In the genomic region with DNA sequence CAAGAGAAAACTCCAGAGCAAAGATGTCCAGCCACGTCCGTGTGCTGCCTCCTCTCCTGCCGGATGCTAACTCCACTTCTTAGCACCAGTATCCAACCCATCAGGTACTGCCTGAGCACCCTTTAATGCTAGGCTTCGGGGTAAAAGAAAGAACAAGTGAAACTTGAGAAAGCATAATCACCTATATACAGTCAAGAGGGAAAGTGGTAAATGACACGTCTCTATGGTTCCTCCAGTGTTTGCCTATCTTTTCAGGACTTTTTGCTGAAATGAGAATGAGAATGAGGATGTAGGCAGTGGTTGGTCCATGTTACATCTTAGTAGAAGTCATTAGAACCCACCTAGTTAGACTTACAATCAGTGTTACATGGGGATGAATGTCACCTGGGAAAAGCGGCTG, we compare ENCODE assay signal across 15 cellular contexts. TPM values are rescaled to one million over a fixed set of nuclear protein-coding genes. Genes with fewer than 3 reads are reported as not detected.
DNase-seq lines count a peak whose midpoint lies in the region; ATAC-seq and TF ChIP-seq lines count a peak whose summit lies in the region.
"Had no signal": no experiment of that assay in that cellular context is flagged by ENCODE, and none has a peak within 500 bp of the region (broad histone marks: within the 10 kb centered on the region; RNA-seq: fewer than 3 reads in every experiment).

No MANE protein-coding gene starts in this region.

- H3K36me3 Mint-ChIP-seq in CD4-positive, alpha-beta memory T cell: peaks cover 11 to 17% of the 10 kb centered on the region in 2 donors
- H3K36me3 Mint-ChIP-seq: CD14-positive monocyte had no signal

- no peak for TF ChIP-seq CTCF in OCI-LY3 (IDR thresholded peaks at IDR 0.05; ENCODE audit: low read depth, low read length)

- H3K4me3 ChIP-seq in CD4-positive, alpha-beta memory T cell (ENCODE audit: low read length in 2 of 2): no peak overlapping the region
- H3K4me3 ChIP-seq in OCI-LY3 (ENCODE audit: low read length): 0 out of 2 replicates have a peak overlapping the region, but pooled peaks have one; percentile 21
- H3K4me3 ChIP-seq in mesenchymal stem cell (ENCODE audit: insufficient read depth in 1 of 2, low read depth in 1 of 2, low read length in 2 of 2): no peak overlapping the region
- H3K4me3 ChIP-seq: A549, GM23338 had no signal

- H2AFZ ChIP-seq in OCI-LY3 (ENCODE audit: low read depth, low read length) (no peak overlapping the region), mesenchymal stem cell (ENCODE audit: low read depth, low read length) (no peak overlapping the region)
- H2AFZ ChIP-seq: GM23338 had no signal

- no peak overlapping the region for H2BK120ac ChIP-seq in mesenchymal stem cell (ENCODE audit: low read depth, low read length)

- H3K4me1 Mint-ChIP-seq in CD4-positive, alpha-beta memory T cell: peaks cover 41 to 59% (median 53%) of the 10 kb centered on the region in 4 donors

- no peak overlapping the region for H3K9ac ChIP-seq in OCI-LY3 (ENCODE audit: low read length)
- no peak overlapping the region for H3K9ac ChIP-seq in mesenchymal stem cell (ENCODE audit: low read length)

- H2AK5ac ChIP-seq in mesenchymal stem cell (ENCODE audit: low read length, severe bottlenecking): no peak overlapping the region

- no peak overlapping the region for H3K23ac ChIP-seq in mesenchymal stem cell (ENCODE audit: low read length in 2 of 2)

- no peak overlapping the region for H3K4me3 Mint-ChIP-seq in CD4-positive, alpha-beta memory T cell
- H3K4me3 Mint-ChIP-seq: CD14-positive monocyte, GM23338 had no signal

- H3K27me3 ChIP-seq in CD4-positive, alpha-beta memory T cell (ENCODE audit: insufficient read depth, low read length): no peaks in the 10 kb centered on the region
- H3K27me3 ChIP-seq in OCI-LY3 (ENCODE audit: low read depth, low read length): no peaks in the 10 kb centered on the region
- H3K27me3 ChIP-seq in mesenchymal stem cell (ENCODE audit: control insufficient read depth in 1 of 2, insufficient read depth in 1 of 2, low read length in 2 of 2): no peaks in the 10 kb centered on the region

- 82% methylated on average over 3 of the region's 6 CpGs for WGBS in mesenchymal stem cell

- H3K14ac ChIP-seq in mesenchymal stem cell (ENCODE audit: low read length in 2 of 2): no peak overlapping the region

- peak overlapping the region; percentile 52 for H4K91ac ChIP-seq in mesenchymal stem cell (ENCODE audit: low read length)

- H3K4ac ChIP-seq in mesenchymal stem cell (ENCODE audit: low read depth in 1 of 2, low read length in 2 of 2): no peak overlapping the region

- no peaks in the 10 kb centered on the region for H3K36me3 ChIP-seq in CD4-positive, alpha-beta memory T cell (ENCODE audit: insufficient read depth, low read length)
- H3K36me3 ChIP-seq in OCI-LY3 (replicated peaks; ENCODE audit: low read depth, low read length) (no peaks in the 10 kb centered on the region), mesenchymal stem cell (ENCODE audit: control insufficient read depth in 1 of 2, insufficient read depth in 2 of 2, low read depth in 1 of 2, low read length in 2 of 2) (peaks cover 6% of the 10 kb centered on the region in 2 experiments)

- H3K9me3 ChIP-seq in CD4-positive, alpha-beta memory T cell (ENCODE audit: control insufficient read depth in 1 of 2, low read length in 2 of 2): no peaks in the 10 kb centered on the region
- no peaks in the 10 kb centered on the region for H3K9me3 ChIP-seq in OCI-LY3 (ENCODE audit: insufficient read depth, low read length)
- no peaks in the 10 kb centered on the region for H3K9me3 ChIP-seq in mesenchymal stem cell (ENCODE audit: control insufficient read depth, low read length)
- H3K9me3 ChIP-seq: A549 had no signal

- intact Hi-C loops in CD4-positive, alpha-beta memory T cell (cut with micrococcal nuclease): no loop called here

- H2BK5ac ChIP-seq in mesenchymal stem cell (ENCODE audit: low read depth, low read length, poor library complexity, severe bottlenecking): no peak overlapping the region

- no peaks in the 10 kb centered on the region for H4K20me1 ChIP-seq in OCI-LY3 (ENCODE audit: insufficient read depth, low read length)

- no peak overlapping the region for H2BK15ac ChIP-seq in mesenchymal stem cell (ENCODE audit: low read depth, poor library complexity, severe bottlenecking)

- H3K4me2 ChIP-seq in OCI-LY3 (ENCODE audit: low read length) (peak overlapping the region; percentile 61), mesenchymal stem cell (ENCODE audit: low read length, poor library complexity, severe bottlenecking) (no peak overlapping the region)
- H3K4me2 ChIP-seq: A549, GM23338 had no signal

- ATAC-seq in GM21528 (IDR thresholded peaks at IDR 0.05; ENCODE audit: low FRiP score, unreplicated experiment): no peak
- ATAC-seq: A549, GM23338 had no signal

- H4K8ac ChIP-seq in mesenchymal stem cell (ENCODE audit: low read length): no peak overlapping the region

- no peak for DNase-seq in CD4-positive, alpha-beta memory T cell
- DNase-seq in NCI-H1436 (lab: John Stamatoyannopoulos, UW) (peak; percentile 43), mesenchymal stem cell (no peak), SHP77 treated with DMSO at 0.1 percent for 48 hours (lab: John Stamatoyannopoulos, UW) (no peak), GM19238 (ENCODE audit: insufficient read length, low spot score) (no peak), activated gamma-delta T cell treated with Interleukin-2 at 50 U/mL for 16 hours (no peak)
- DNase-seq: DMS53, GF-D8, H7, IMR-90 had no signal

- CTCF ChIA-PET in CD4-positive, alpha-beta memory T cell (lab: Charles Lee; ENCODE audit: partially characterized antibody): no interaction called here

- POLR2A ChIA-PET in CD4-positive, alpha-beta memory T cell (lab: Charles Lee; ENCODE audit: partially characterized antibody): no interaction called here

- H3K18ac ChIP-seq in mesenchymal stem cell (ENCODE audit: low read depth in 1 of 2, low read length in 2 of 2): no peak overlapping the region

- H3K79me2 ChIP-seq in OCI-LY3 (ENCODE audit: low read length): no peaks in the 10 kb centered on the region

- H3K27me3 Mint-ChIP-seq in CD4-positive, alpha-beta memory T cell: peaks cover 0 to 1% of the 10 kb centered on the region in 2 donors

- H3K4me1 ChIP-seq in CD4-positive, alpha-beta memory T cell (ENCODE audit: insufficient read depth, low read length): peaks cover 62% of the 10 kb centered on the region
- H3K4me1 ChIP-seq in OCI-LY3 (ENCODE audit: low read length) (peaks cover 38% of the 10 kb centered on the region), mesenchymal stem cell (ENCODE audit: control insufficient read depth, insufficient read depth, low read depth, low read length) (peaks cover 4% of the 10 kb centered on the region)

- no peak overlapping the region for H3K27ac ChIP-seq in CD4-positive, alpha-beta memory T cell (ENCODE audit: low read depth, low read length)
- H3K27ac ChIP-seq in OCI-LY3 (ENCODE audit: low read length) (0 out of 2 replicates have a peak overlapping the region, but pooled peaks have one; percentile 21), mesenchymal stem cell (ENCODE audit: low read length, poor library complexity, severe bottlenecking) (no peak overlapping the region)
- H3K27ac ChIP-seq: A549 had no signal

- peaks cover 19% of the 10 kb centered on the region for H3K79me1 ChIP-seq in mesenchymal stem cell (replicated peaks; ENCODE audit: low read length, poor library complexity, severe bottlenecking)

- no peak overlapping the region for H2BK12ac ChIP-seq in mesenchymal stem cell (ENCODE audit: low read length in 2 of 2)

- peak overlapping the region in 4 of 7 donors; percentile 14 to 48 (median 34) for H3K27ac Mint-ChIP-seq in CD4-positive, alpha-beta memory T cell
- H3K27ac Mint-ChIP-seq: CD14-positive monocyte, GM23338 had no signal

- peaks cover 0 to 2% (median 0%) of the 10 kb centered on the region in 8 donors for H3K9me3 Mint-ChIP-seq in CD4-positive, alpha-beta memory T cell
- H3K9me3 Mint-ChIP-seq: CD14-positive monocyte, GM23338 had no signal

RNA-seq across cellular contexts. Expression of a gene that starts 47.9 kb away (rescaled TPM):
- total RNA-seq in CD4-positive, alpha-beta memory T cell: 100 to 1,000 TPM; 131 to 132 TPM
- polyA plus RNA-seq in CD4-positive, alpha-beta memory T cell: 10 to 100 TPM; 20.9 to 29.0 TPM
- polyA plus RNA-seq in mesenchymal stem cell (2013, experiment 1 of 2): 4.7 TPM
- polyA plus RNA-seq in mesenchymal stem cell (2013, experiment 2 of 2): 3.4 TPM
